Comparison of ENCODE assay signal across 1 cellular context in genomic region chr5:79754865-79755555, GRCh38.
TF ChIP-seq lines count a peak whose summit lies in the region.

No MANE protein-coding gene starts in this region.

TF ChIP-seq in HepG2, 621 proteins besides CTCF, POLR2A, EP300 and RAD21 (continued from another document and continues in another):
- TF ChIP-seq ZBED4 (CRISPR knock-in tag; IDR thresholded peaks at IDR 0.05; ENCODE audit: borderline replicate concordance) (no peak), CEBPG (CRISPR knock-in tag; IDR thresholded peaks at IDR 0.05) (0 out of 2 replicates have a peak, but pooled peaks have one; percentile 37), TFDP1 (CRISPR knock-in tag; IDR thresholded peaks at IDR 0.05; ENCODE audit: borderline replicate concordance) (no peak), HINFP (CRISPR knock-in tag; IDR thresholded peaks at IDR 0.05; ENCODE audit: low read depth) (no peak), ZSCAN29 (CRISPR knock-in tag; conservative IDR thresholded peaks at IDR 0.05) (peak; percentile 59; the same call in 1 of the 2 replicates), ZNF333 (CRISPR knock-in tag; IDR thresholded peaks at IDR 0.05; ENCODE audit: borderline replicate concordance) (no peak), PITX1 (CRISPR knock-in tag; IDR thresholded peaks at IDR 0.05) (no peak), ISX (CRISPR knock-in tag; conservative IDR thresholded peaks at IDR 0.05) (no peak), ZNF224 (CRISPR knock-in tag; IDR thresholded peaks at IDR 0.05) (no peak), MIER3 (CRISPR knock-in tag; IDR thresholded peaks at IDR 0.05; ENCODE audit: borderline replicate concordance) (0 out of 2 replicates have a peak, but pooled peaks have one; percentile 27), KMT2A (CRISPR knock-in tag; IDR thresholded peaks at IDR 0.05) (no peak), REPIN1 (CRISPR knock-in tag; IDR thresholded peaks at IDR 0.05; ENCODE audit: borderline replicate concordance, low read depth) (peak; percentile 54; the same call in 1 of the 2 replicates), SP1 (IDR thresholded peaks at IDR 0.05) (no peak), SP1 (CRISPR knock-in tag; IDR thresholded peaks at IDR 0.05) (no peak), DPF2 (CRISPR knock-in tag; IDR thresholded peaks at IDR 0.05; ENCODE audit: borderline replicate concordance, low read depth) (peak; percentile 47; the same call in 1 of the 2 replicates), MLX (CRISPR knock-in tag; IDR thresholded peaks at IDR 0.05) (no peak), ZNF350 (CRISPR knock-in tag; IDR thresholded peaks at IDR 0.05; ENCODE audit: borderline replicate concordance, low read depth) (no peak), IRX3 (CRISPR knock-in tag; IDR thresholded peaks at IDR 0.05; ENCODE audit: borderline replicate concordance, low read depth) (no peak), CBX1 (IDR thresholded peaks at IDR 0.05; ENCODE audit: low read depth) (no peak), SOX6 (IDR thresholded peaks at IDR 0.05) (no peak), SOX6 (CRISPR knock-in tag; IDR thresholded peaks at IDR 0.05) (peak; percentile 85), ZNF280D (CRISPR knock-in tag; IDR thresholded peaks at IDR 0.05) (no peak)
- TF ChIP-seq, protein P1, sequence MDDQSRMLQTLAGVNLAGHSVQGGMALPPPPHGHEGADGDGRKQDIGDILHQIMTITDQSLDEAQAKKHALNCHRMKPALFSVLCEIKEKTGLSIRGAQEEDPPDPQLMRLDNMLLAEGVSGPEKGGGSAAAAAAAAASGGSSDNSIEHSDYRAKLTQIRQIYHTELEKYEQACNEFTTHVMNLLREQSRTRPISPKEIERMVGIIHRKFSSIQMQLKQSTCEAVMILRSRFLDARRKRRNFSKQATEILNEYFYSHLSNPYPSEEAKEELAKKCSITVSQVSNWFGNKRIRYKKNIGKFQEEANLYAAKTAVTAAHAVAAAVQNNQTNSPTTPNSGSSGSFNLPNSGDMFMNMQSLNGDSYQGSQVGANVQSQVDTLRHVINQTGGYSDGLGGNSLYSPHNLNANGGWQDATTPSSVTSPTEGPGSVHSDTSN (CRISPR knock-in tag; IDR thresholded peaks at IDR 0.05; ENCODE audit: borderline replicate concordance): no peak
- TF ChIP-seq, protein P2, sequence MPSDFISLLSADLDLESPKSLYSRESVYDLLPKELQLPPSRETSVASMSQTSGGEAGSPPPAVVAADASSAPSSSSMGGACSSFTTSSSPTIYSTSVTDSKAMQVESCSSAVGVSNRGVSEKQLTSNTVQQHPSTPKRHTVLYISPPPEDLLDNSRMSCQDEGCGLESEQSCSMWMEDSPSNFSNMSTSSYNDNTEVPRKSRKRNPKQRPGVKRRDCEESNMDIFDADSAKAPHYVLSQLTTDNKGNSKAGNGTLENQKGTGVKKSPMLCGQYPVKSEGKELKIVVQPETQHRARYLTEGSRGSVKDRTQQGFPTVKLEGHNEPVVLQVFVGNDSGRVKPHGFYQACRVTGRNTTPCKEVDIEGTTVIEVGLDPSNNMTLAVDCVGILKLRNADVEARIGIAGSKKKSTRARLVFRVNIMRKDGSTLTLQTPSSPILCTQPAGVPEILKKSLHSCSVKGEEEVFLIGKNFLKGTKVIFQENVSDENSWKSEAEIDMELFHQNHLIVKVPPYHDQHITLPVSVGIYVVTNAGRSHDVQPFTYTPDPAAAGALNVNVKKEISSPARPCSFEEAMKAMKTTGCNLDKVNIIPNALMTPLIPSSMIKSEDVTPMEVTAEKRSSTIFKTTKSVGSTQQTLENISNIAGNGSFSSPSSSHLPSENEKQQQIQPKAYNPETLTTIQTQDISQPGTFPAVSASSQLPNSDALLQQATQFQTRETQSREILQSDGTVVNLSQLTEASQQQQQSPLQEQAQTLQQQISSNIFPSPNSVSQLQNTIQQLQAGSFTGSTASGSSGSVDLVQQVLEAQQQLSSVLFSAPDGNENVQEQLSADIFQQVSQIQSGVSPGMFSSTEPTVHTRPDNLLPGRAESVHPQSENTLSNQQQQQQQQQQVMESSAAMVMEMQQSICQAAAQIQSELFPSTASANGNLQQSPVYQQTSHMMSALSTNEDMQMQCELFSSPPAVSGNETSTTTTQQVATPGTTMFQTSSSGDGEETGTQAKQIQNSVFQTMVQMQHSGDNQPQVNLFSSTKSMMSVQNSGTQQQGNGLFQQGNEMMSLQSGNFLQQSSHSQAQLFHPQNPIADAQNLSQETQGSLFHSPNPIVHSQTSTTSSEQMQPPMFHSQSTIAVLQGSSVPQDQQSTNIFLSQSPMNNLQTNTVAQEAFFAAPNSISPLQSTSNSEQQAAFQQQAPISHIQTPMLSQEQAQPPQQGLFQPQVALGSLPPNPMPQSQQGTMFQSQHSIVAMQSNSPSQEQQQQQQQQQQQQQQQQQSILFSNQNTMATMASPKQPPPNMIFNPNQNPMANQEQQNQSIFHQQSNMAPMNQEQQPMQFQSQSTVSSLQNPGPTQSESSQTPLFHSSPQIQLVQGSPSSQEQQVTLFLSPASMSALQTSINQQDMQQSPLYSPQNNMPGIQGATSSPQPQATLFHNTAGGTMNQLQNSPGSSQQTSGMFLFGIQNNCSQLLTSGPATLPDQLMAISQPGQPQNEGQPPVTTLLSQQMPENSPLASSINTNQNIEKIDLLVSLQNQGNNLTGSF (CRISPR knock-in tag; IDR thresholded peaks at IDR 0.05): no peak
- TF ChIP-seq, protein P3, sequence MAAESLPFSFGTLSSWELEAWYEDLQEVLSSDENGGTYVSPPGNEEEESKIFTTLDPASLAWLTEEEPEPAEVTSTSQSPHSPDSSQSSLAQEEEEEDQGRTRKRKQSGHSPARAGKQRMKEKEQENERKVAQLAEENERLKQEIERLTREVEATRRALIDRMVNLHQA (CRISPR knock-in tag; IDR thresholded peaks at IDR 0.05): 0 out of 2 replicates have a peak, but pooled peaks have one; percentile 0
- TF ChIP-seq, protein P4, sequence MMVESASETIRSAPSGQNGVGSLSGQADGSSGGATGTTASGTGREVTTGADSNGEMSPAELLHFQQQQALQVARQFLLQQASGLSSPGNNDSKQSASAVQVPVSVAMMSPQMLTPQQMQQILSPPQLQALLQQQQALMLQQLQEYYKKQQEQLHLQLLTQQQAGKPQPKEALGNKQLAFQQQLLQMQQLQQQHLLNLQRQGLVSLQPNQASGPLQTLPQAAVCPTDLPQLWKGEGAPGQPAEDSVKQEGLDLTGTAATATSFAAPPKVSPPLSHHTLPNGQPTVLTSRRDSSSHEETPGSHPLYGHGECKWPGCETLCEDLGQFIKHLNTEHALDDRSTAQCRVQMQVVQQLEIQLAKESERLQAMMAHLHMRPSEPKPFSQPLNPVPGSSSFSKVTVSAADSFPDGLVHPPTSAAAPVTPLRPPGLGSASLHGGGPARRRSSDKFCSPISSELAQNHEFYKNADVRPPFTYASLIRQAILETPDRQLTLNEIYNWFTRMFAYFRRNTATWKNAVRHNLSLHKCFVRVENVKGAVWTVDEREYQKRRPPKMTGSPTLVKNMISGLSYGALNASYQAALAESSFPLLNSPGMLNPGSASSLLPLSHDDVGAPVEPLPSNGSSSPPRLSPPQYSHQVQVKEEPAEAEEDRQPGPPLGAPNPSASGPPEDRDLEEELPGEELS (CRISPR knock-in tag; IDR thresholded peaks at IDR 0.05): peak; percentile 48; the same call in 1 of the 2 replicates
- TF ChIP-seq, protein P5, sequence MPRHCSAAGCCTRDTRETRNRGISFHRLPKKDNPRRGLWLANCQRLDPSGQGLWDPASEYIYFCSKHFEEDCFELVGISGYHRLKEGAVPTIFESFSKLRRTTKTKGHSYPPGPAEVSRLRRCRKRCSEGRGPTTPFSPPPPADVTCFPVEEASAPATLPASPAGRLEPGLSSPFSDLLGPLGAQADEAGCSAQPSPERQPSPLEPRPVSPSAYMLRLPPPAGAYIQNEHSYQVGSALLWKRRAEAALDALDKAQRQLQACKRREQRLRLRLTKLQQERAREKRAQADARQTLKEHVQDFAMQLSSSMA (CRISPR knock-in tag; IDR thresholded peaks at IDR 0.05): no peak
- TF ChIP-seq, protein P6, sequence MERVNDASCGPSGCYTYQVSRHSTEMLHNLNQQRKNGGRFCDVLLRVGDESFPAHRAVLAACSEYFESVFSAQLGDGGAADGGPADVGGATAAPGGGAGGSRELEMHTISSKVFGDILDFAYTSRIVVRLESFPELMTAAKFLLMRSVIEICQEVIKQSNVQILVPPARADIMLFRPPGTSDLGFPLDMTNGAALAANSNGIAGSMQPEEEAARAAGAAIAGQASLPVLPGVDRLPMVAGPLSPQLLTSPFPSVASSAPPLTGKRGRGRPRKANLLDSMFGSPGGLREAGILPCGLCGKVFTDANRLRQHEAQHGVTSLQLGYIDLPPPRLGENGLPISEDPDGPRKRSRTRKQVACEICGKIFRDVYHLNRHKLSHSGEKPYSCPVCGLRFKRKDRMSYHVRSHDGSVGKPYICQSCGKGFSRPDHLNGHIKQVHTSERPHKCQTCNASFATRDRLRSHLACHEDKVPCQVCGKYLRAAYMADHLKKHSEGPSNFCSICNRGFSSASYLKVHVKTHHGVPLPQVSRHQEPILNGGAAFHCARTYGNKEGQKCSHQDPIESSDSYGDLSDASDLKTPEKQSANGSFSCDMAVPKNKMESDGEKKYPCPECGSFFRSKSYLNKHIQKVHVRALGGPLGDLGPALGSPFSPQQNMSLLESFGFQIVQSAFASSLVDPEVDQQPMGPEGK (CRISPR knock-in tag; IDR thresholded peaks at IDR 0.05): 0 out of 2 replicates have a peak, but pooled peaks have one; percentile 8
